In genomic region chr19:29805026-29805925, GRCh38 we compare ENCODE assay signal across 13 cellular contexts. TPM values are rescaled to one million over a fixed set of nuclear protein-coding genes. Genes with fewer than 3 reads are reported as not detected.
DNase-seq lines count a peak whose midpoint lies in the region; ATAC-seq, FAIRE-seq and TF ChIP-seq lines count a peak whose summit lies in the region.
"Had no signal": no experiment of that assay in that cellular context is flagged by ENCODE, and none has a peak within 500 bp of the region (broad histone marks: within the 10 kb centered on the region; RNA-seq: fewer than 3 reads in every experiment).

No MANE protein-coding gene starts in this region.

- peak overlapping the region; percentile 19 for H3K27ac ChIP-seq in left ventricle myocardium inferior (replicated peaks)
- H3K27ac ChIP-seq in kidney (ENCODE audit: low read depth in 2 of 2, low read length in 2 of 2), result no peak overlapping the region
- no peak overlapping the region for H3K27ac ChIP-seq in upper lobe of right lung
- H3K27ac ChIP-seq: body of pancreas, HL-60, prostate gland had no signal

- H3K4me1 ChIP-seq in left ventricle myocardium inferior (peaks cover 20% of the 10 kb centered on the region), kidney (ENCODE audit: control insufficient read depth in 1 of 2, insufficient read depth in 1 of 2, low read depth in 1 of 2, low read length in 2 of 2) (peaks cover 0 to 4% of the 10 kb centered on the region in 2 donors), upper lobe of right lung (no peaks in the 10 kb centered on the region)
- H3K4me1 ChIP-seq: prostate gland had no signal

- no peaks in the 10 kb centered on the region for H3K27me3 ChIP-seq in left ventricle myocardium inferior (ENCODE audit: low read depth)
- H3K27me3 ChIP-seq in upper lobe of right lung, result no peaks in the 10 kb centered on the region
- H3K27me3 ChIP-seq: body of pancreas had no signal

- FAIRE-seq in TTC549 (lab: Jason Lieb, UNC) (peak; percentile 31), kidney (lab: Jason Lieb, UNC) (no peak)

- H3K9ac ChIP-seq in kidney (ENCODE audit: low read length in 2 of 2), result no peak overlapping the region

- TF ChIP-seq CTCF in left ventricle myocardium inferior (IDR thresholded peaks at IDR 0.05; ENCODE audit: borderline replicate concordance) (no peak), kidney (IDR thresholded peaks at IDR 0.05; ENCODE audit: borderline replicate concordance, extremely low read depth, insufficient read depth) (no peak), upper lobe of right lung (IDR thresholded peaks at IDR 0.05) (no peak)

- H3K4me3 ChIP-seq in left ventricle myocardium inferior (no peak overlapping the region), kidney (ENCODE audit: low read length in 2 of 2) (no peak overlapping the region), upper lobe of right lung (no peak overlapping the region)
- H3K4me3 ChIP-seq: body of pancreas, mucosa of descending colon, prostate gland had no signal

- H3K36me3 ChIP-seq in left ventricle myocardium inferior (no peaks in the 10 kb centered on the region), kidney (ENCODE audit: control insufficient read depth in 1 of 2, insufficient read depth in 2 of 2, low read length in 2 of 2) (no peaks in the 10 kb centered on the region), upper lobe of right lung (no peaks in the 10 kb centered on the region)
- H3K36me3 ChIP-seq: prostate gland had no signal

- H3K9me3 ChIP-seq in left ventricle myocardium inferior (replicated peaks) (no peaks in the 10 kb centered on the region), kidney (ENCODE audit: control insufficient read depth in 1 of 2, low read length in 2 of 2) (no peaks in the 10 kb centered on the region), upper lobe of right lung (no peaks in the 10 kb centered on the region)
- H3K9me3 ChIP-seq: body of pancreas, mucosa of descending colon, prostate gland had no signal

- intact Hi-C loops in left ventricle myocardium inferior (cut with micrococcal nuclease) (no loop called here), cardiac septum (cut with DNase I) (no loop called here), kidney (cut with DNase I) (no loop called here), upper lobe of right lung (cut with DNase I) (no loop called here), posterior vena cava (cut with DNase I) (no loop called here)

- ATAC-seq in upper lobe of right lung (no peak), HG03175 (IDR thresholded peaks at IDR 0.05; ENCODE audit: unreplicated experiment) (no peak)

- DNase-seq in left ventricle myocardium inferior (no peak), cardiac septum (ENCODE audit: low spot score) (no peak), kidney (peak; percentile 35), upper lobe of right lung (no peak), posterior vena cava (ENCODE audit: low spot score) (no peak)
- no peak for DNase-seq in activated effector memory CD4-positive, alpha-beta T cell treated with anti-CD3 and anti-CD28 coated beads, Interleukin-2, amount 50 U/mL, for 16 hours
- DNase-seq: SW 1271 had no signal

RNA-seq across cellular contexts. Expression of gene CCNE1, which starts 6.5 kb away (rescaled TPM):
- 3.1 TPM for total RNA-seq in left ventricle myocardium inferior
- 1.9 TPM for total RNA-seq in cardiac septum
- total RNA-seq in kidney, result 1.4 TPM
- 1.3 TPM for polyA plus RNA-seq in kidney (ENCODE audit: insufficient read depth, low read depth, low replicate concordance)
- total RNA-seq in upper lobe of right lung, result 0.55 TPM
- total RNA-seq in posterior vena cava, result 1 to 10 TPM in 1 of 2 donors, under 1 TPM in 1; 0.71 to 1.0 TPM
- total RNA-seq: body of pancreas had no signal
